17 cellular contexts compared by ENCODE assay signal in the genomic region with DNA sequence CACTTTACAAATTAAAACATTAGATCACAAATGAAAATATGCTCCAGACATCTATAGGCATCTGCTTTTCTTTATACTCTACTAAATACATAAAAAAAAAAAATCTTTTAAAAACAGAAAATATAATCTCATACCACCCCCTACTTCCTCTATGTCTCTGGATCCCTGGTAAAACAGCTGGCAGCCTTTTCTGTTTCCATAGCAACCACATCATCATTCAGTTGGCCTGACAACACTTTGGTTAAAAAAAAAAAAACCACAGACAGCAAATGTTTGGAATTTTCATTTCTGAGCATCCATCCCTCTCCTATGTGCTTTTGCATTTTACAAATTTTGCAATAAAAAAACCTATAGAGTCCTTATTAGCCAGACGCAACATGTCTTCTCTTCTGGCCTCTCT.
DNase-seq lines count a peak whose midpoint lies in the region; ATAC-seq, FAIRE-seq and TF ChIP-seq lines count a peak whose summit lies in the region.
"Had no signal": no experiment of that assay in that cellular context is flagged by ENCODE, and none has a peak within 500 bp of the region (broad histone marks: within the 10 kb centered on the region; RNA-seq: fewer than 3 reads in every experiment).

No MANE protein-coding gene starts in this region.

- H3K27me3 ChIP-seq in IMR-90 (ENCODE audit: control insufficient read depth, insufficient read depth, low read length) (no peaks in the 10 kb centered on the region), K562 (ENCODE audit: control insufficient read depth in 2 of 2, insufficient read depth in 2 of 2, low read length in 2 of 2) (no peaks in the 10 kb centered on the region)
- H3K27me3 ChIP-seq: BLaER1, body of pancreas, heart right ventricle, neural progenitor cell, tibial nerve had no signal

- no peak overlapping the region for H3K23ac ChIP-seq in IMR-90 (ENCODE audit: low read depth, low read length)

- intact Hi-C loops in IMR-90 (cut with micrococcal nuclease), result no loop called here
- intact Hi-C loops in K562 (cut with micrococcal nuclease), result no loop called here
- intact Hi-C loops in left colon (cut with DNase I, micrococcal nuclease), result no loop called here

- no peak overlapping the region for H3K56ac ChIP-seq in IMR-90 (ENCODE audit: extremely low read depth, insufficient read depth, low read length)

- H3K27ac ChIP-seq in IMR-90 (ENCODE audit: insufficient read depth, low read length), result no peak overlapping the region
- H3K27ac ChIP-seq in K562 (ENCODE audit: extremely low read depth, low read depth, low read length), result no peak overlapping the region
- H3K27ac ChIP-seq: BLaER1, body of pancreas, heart right ventricle, neural progenitor cell, tibial nerve had no signal

- dilution Hi-C loops in IMR-90 (cut with HindIII; ENCODE audit: low sequenced_read_pairs, unreplicated experiment), result no loop called here

- H2BK20ac ChIP-seq in IMR-90 (ENCODE audit: low read depth, low read length), result no peak overlapping the region

- peaks cover 4% of the 10 kb centered on the region for H3K4me1 ChIP-seq in IMR-90 (ENCODE audit: control insufficient read depth, insufficient read depth, low read length)
- H3K4me1 ChIP-seq in K562 (replicated peaks in 1 of 2; ENCODE audit: control insufficient read depth in 2 of 2, insufficient read depth in 2 of 2, low read length in 2 of 2), result no peaks in the 10 kb centered on the region
- H3K4me1 ChIP-seq: body of pancreas, neural progenitor cell, tibial nerve had no signal

- BruUV-seq in IMR-90 (replicated peaks; lab: Mats Ljungman, UMichigan) (no TSS peak), K562 (replicated peaks; lab: Mats Ljungman, UMichigan) (no TSS peak)

- TF ChIP-seq CTCF in IMR-90 (conservative IDR thresholded peaks at IDR 0.05; ENCODE audit: low read depth, low read length) (no peak), K562 (IDR thresholded peaks at IDR 0.05 in 2 of 3, conservative IDR thresholded peaks at IDR 0.05 in 1 of 3; ENCODE audit: insufficient read depth in 2 of 3, low read depth in 1 of 3, low read length in 3 of 3) (no peak)

- no peak overlapping the region for H3K18ac ChIP-seq in IMR-90 (ENCODE audit: low read depth, low read length)

- H2AK9ac ChIP-seq in IMR-90 (replicated peaks; ENCODE audit: low read depth, low read length, poor library complexity), result no peak overlapping the region

- H4K20me1 ChIP-seq in IMR-90 (ENCODE audit: insufficient read depth, low read length) (no peaks in the 10 kb centered on the region), K562 (replicated peaks; ENCODE audit: control insufficient read depth, insufficient read depth, low read length) (no peaks in the 10 kb centered on the region)
- H4K20me1 ChIP-seq: BLaER1 had no signal

- H4K5ac ChIP-seq in IMR-90 (ENCODE audit: low read depth, low read length), result no peak overlapping the region

- no peak overlapping the region for H3K14ac ChIP-seq in IMR-90 (replicated peaks; ENCODE audit: low read depth, low read length)

- H2BK5ac ChIP-seq in IMR-90 (ENCODE audit: low read depth, low read length, poor library complexity, severe bottlenecking), result no peak overlapping the region

- FAIRE-seq in G401.6 (lab: Jason Lieb, UNC) (peak; percentile 40), K562 (lab: Jason Lieb, UNC) (no peak)
- FAIRE-seq: kidney had no signal

- TF ChIP-seq EP300 in K562 (IDR thresholded peaks at IDR 0.05; ENCODE audit: low read length), result no peak

- POLR2A ChIA-PET in IMR-90 (lab: Charles Lee; ENCODE audit: unreplicated experiment) (no interaction called here), K562 (lab: Yijun Ruan, JAX) (no interaction called here)

- H2BK15ac ChIP-seq in IMR-90 (ENCODE audit: low read depth, low read length), result no peak overlapping the region

- H3K9ac ChIP-seq in IMR-90 (ENCODE audit: low read depth, low read length) (no peak overlapping the region), K562 (ENCODE audit: insufficient read depth in 1 of 2, low read depth in 2 of 2, low read length in 2 of 2) (no peak overlapping the region)
- H3K9ac ChIP-seq: BLaER1, neural progenitor cell had no signal

- no peak overlapping the region for H2AK5ac ChIP-seq in IMR-90 (ENCODE audit: low read depth, low read length)

- TF ChIP-seq POLR2A in IMR-90 (IDR thresholded peaks at IDR 0.05; ENCODE audit: low read depth, low read length) (no peak), K562 (conservative IDR thresholded peaks at IDR 0.05) (no peak)

- H3K4me2 ChIP-seq in IMR-90 (ENCODE audit: low read depth, low read length) (no peak overlapping the region), K562 (ENCODE audit: insufficient read depth, low read length) (no peak overlapping the region)
- H3K4me2 ChIP-seq: BLaER1, neural progenitor cell had no signal

- no peaks in the 10 kb centered on the region; the same call in 1 of the 2 replicates for H3K9me1 ChIP-seq in IMR-90 (ENCODE audit: insufficient read depth, low read length)
- H3K9me1 ChIP-seq in K562 (ENCODE audit: control insufficient read depth, insufficient read depth, low read length), result no peaks in the 10 kb centered on the region

- no peaks in the 10 kb centered on the region for H3K79me1 ChIP-seq in IMR-90 (ENCODE audit: low read depth in 1 of 2, low read length in 2 of 2)

- no peak for TF ChIP-seq RAD21 in IMR-90 (IDR thresholded peaks at IDR 0.05; ENCODE audit: low read length)
- no peak for TF ChIP-seq RAD21 in K562 (CRISPR knock-in tag; conservative IDR thresholded peaks at IDR 0.05 in 1 of 2, IDR thresholded peaks at IDR 0.05 in 1 of 2)

- ATAC-seq in IMR-90 (ENCODE audit: low read depth), result no peak
- ATAC-seq in K562, result no peak
- ATAC-seq in left colon, result no peak
- ATAC-seq: body of pancreas; stimulated activated effector memory CD8-positive, alpha-beta T cell treated with anti-CD3 and anti-CD28 coated beads, Interleukin-12 subunit alpha, Interleukin-12 subunit beta, amount 100 ng/mL, for 72 hours had no signal

- no peak overlapping the region for H3K4ac ChIP-seq in IMR-90 (ENCODE audit: low read depth, low read length)

- peak; percentile 51 for DNase-seq in IMR-90
- DNase-seq in K562 (ENCODE audit: extremely low read depth in 1 of 4, low spot score in 3 of 4), result peak in 2 of 4 experiments; percentile 14 to 21
- peak; percentile 27 for DNase-seq in left kidney (ENCODE audit: low read depth, low spot score)
- DNase-seq in left colon, result no peak
- DNase-seq in Kasumi-1 (lab: John Stamatoyannopoulos, UW), result no peak
- DNase-seq in DMS79 (lab: John Stamatoyannopoulos, UW), result no peak
- DNase-seq: activated CD4-positive, alpha-beta T cell treated with anti-CD3 and anti-CD28 coated beads, Interleukin-2, amount 50 U/mL, for 1 hour; activated naive CD4-positive, alpha-beta T cell treated with Interleukin-2 at 50 U/mL for 16 hours; heart right ventricle; kidney; mesenchymal stem cell had no signal

- WGBS in IMR-90 (ENCODE audit: extremely low coverage in 2 of 2, insufficient read length in 1 of 2), 2 experiments, result 100% methylated on average over 1 of the region's 1 CpG; no CpG with 5 or more reads in 1 of the 2 experiments
- WGBS in K562 (ENCODE audit: insufficient coverage, low coverage, missing lambda C conversion rate), result 100% methylated on average over 1 of the region's 1 CpG

- no peaks in the 10 kb centered on the region for H3K36me3 ChIP-seq in IMR-90 (ENCODE audit: control insufficient read depth, insufficient read depth, low read length)
- H3K36me3 ChIP-seq in K562 (ENCODE audit: control insufficient read depth, insufficient read depth, low read length), result peaks cover 51% of the 10 kb centered on the region
- H3K36me3 ChIP-seq: neural progenitor cell had no signal

- in situ Hi-C loops in IMR-90 (cut with MboI; ENCODE audit: low sequenced_read_pairs), result no loop called here
- in situ Hi-C loops in K562 (cut with MboI), result no loop called here

- H4K91ac ChIP-seq in IMR-90 (ENCODE audit: insufficient read depth, low read depth, low read length), result no peak overlapping the region

- no peaks in the 10 kb centered on the region for H3K79me2 ChIP-seq in K562 (ENCODE audit: control insufficient read depth, insufficient read depth, low read length)

- H3K9me3 ChIP-seq in IMR-90 (ENCODE audit: control insufficient read depth, insufficient read depth, low read length) (no peaks in the 10 kb centered on the region), K562 (replicated peaks; ENCODE audit: control insufficient read depth, insufficient read depth, low read depth, low read length) (no peaks in the 10 kb centered on the region)
- H3K9me3 ChIP-seq: BLaER1, body of pancreas, heart right ventricle, tibial nerve had no signal

- no peak overlapping the region for H2AFZ ChIP-seq in IMR-90 (replicated peaks; ENCODE audit: low read length, poor library complexity)
- no peak overlapping the region for H2AFZ ChIP-seq in K562 (ENCODE audit: low read depth, low read length)
- H2AFZ ChIP-seq: neural progenitor cell had no signal

- CTCF ChIA-PET in IMR-90 (lab: Yijun Ruan, JAX), result no interaction called here
- CTCF ChIA-PET in K562 (lab: Yijun Ruan, JAX; ENCODE audit: low intra/inter-chr PET ratio), result no interaction called here

- H3K4me3 ChIP-seq in IMR-90 (ENCODE audit: insufficient read depth, low read depth, low read length) (no peak overlapping the region), K562 (no peak overlapping the region)
- H3K4me3 ChIP-seq: BLaER1, body of pancreas, heart right ventricle, neural progenitor cell, tibial nerve had no signal

- H4K8ac ChIP-seq in IMR-90 (ENCODE audit: low read depth in 2 of 2, low read length in 2 of 2), result no peak overlapping the region

- H2BK120ac ChIP-seq in IMR-90 (ENCODE audit: low read depth, low read length), result no peak overlapping the region

TF ChIP-seq in IMR-90, 13 proteins besides CTCF, POLR2A, EP300 and RAD21 (continues in another document):
- TF ChIP-seq CEBPB (IDR thresholded peaks at IDR 0.05; ENCODE audit: low read depth, low read length) (no peak), SMC3 (IDR thresholded peaks at IDR 0.05; ENCODE audit: low read depth, low read length) (no peak), MAZ (IDR thresholded peaks at IDR 0.05; ENCODE audit: borderline replicate concordance, low read depth, low read length) (no peak), BHLHE40 (IDR thresholded peaks at IDR 0.05; ENCODE audit: low read depth, low read length) (no peak), NFE2L2 (IDR thresholded peaks at IDR 0.05; ENCODE audit: low read depth, low read length) (no peak), CHD1 (IDR thresholded peaks at IDR 0.05; ENCODE audit: low read depth, low read length) (no peak), MAFK (IDR thresholded peaks at IDR 0.05; ENCODE audit: low read depth, low read length) (no peak)

TF ChIP-seq in K562, 482 proteins besides CTCF, POLR2A, EP300 and RAD21:
- TF ChIP-seq POLR3A (IDR thresholded peaks at IDR 0.05; ENCODE audit: borderline replicate concordance, extremely low read depth, insufficient read depth, insufficient read length) (no peak), RFX1 (IDR thresholded peaks at IDR 0.05) (peak; percentile 79), NCOR1 (IDR thresholded peaks at IDR 0.05) (no peak)
- TF ChIP-seq, protein P1, sequence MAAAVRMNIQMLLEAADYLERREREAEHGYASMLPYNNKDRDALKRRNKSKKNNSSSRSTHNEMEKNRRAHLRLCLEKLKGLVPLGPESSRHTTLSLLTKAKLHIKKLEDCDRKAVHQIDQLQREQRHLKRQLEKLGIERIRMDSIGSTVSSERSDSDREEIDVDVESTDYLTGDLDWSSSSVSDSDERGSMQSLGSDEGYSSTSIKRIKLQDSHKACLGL (CRISPR knock-in tag; IDR thresholded peaks at IDR 0.05; ENCODE audit: borderline replicate concordance, poor library complexity, severe bottlenecking), result no peak

Comparison
In these comparisons a context has a peak if more than half of its experiments do, and no peak if none do; other contexts are left out.
1. DNase-seq: peak in IMR-90 (single experiment) and left kidney (single experiment); none in left colon (0 of 2), Kasumi-1 (0 of 2) and DMS79 (single experiment).